In genomic region chr3:31664031-31664430, GRCh38 we compare ENCODE assay signal across 28 cellular contexts.
"Had no signal": no experiment of that assay in that cellular context is flagged by ENCODE, and none has a peak within 500 bp of the region (broad histone marks: within the 10 kb centered on the region; RNA-seq: fewer than 3 reads in every experiment).

No MANE protein-coding gene starts in this region.

- H3K4me1 ChIP-seq: colonic mucosa, esophagus muscularis mucosa, foreskin keratinocyte, gastrocnemius medialis, gastroesophageal sphincter had no signal

- DNase-seq: colonic mucosa; cortex of kidney; dermis blood vessel endothelial cell; dorsolateral prefrontal cortex; effector CD4-positive, alpha-beta T cell; effector CD8-positive, alpha-beta T cell; effector memory CD4-positive, alpha-beta T cell; effector memory CD8-positive, alpha-beta T cell; endodermal cell; erythroblast; esophagus squamous epithelium; foreskin fibroblast; foreskin keratinocyte; foreskin melanocyte; gastrocnemius medialis; glutamatergic neuron; head of caudate nucleus; heart left ventricle; heart right ventricle had no signal

- ATAC-seq: effector memory CD8-positive, alpha-beta T cell; esophagus mucosa; foreskin keratinocyte; gastrocnemius medialis; gastroesophageal sphincter; heart left ventricle; heart right ventricle had no signal

- H3K27me3 ChIP-seq: colonic mucosa, dorsolateral prefrontal cortex, esophagus muscularis mucosa, esophagus squamous epithelium, foreskin keratinocyte, gastrocnemius medialis, gastroesophageal sphincter, heart left ventricle, heart right ventricle had no signal

- H3K4me3 Mint-ChIP-seq: dendritic cell treated with granulocyte-macrophage colony-stimulating factor and Interleukin-4, amounts not matched to agents 40 ng/mL and 50 ng/mL, for 4 days; effector memory CD8-positive, alpha-beta T cell; endodermal cell had no signal

- H3K27ac ChIP-seq: colonic mucosa, dorsolateral prefrontal cortex, epithelial cell of prostate, esophagus muscularis mucosa, esophagus squamous epithelium, foreskin keratinocyte, gastrocnemius medialis, gastroesophageal sphincter, heart left ventricle, heart right ventricle had no signal

- FAIRE-seq: colon, endometrium, endothelial cell of umbilical vein, frontal cortex had no signal

- H3K27ac Mint-ChIP-seq: effector memory CD8-positive, alpha-beta T cell; endodermal cell had no signal

- H3K4me3 ChIP-seq: colonic mucosa, dorsolateral prefrontal cortex, esophagus muscularis mucosa, esophagus squamous epithelium, gastrocnemius medialis, gastroesophageal sphincter, heart left ventricle, heart right ventricle had no signal

- H3K36me3 ChIP-seq: colonic mucosa, gastrocnemius medialis had no signal

- H3K9me3 ChIP-seq: colonic mucosa, esophagus muscularis mucosa, esophagus squamous epithelium, gastrocnemius medialis, gastroesophageal sphincter, heart left ventricle, heart right ventricle had no signal

- H3K9me3 Mint-ChIP-seq: dendritic cell treated with granulocyte-macrophage colony-stimulating factor and Interleukin-4, amounts not matched to agents 40 ng/mL and 50 ng/mL, for 4 days; effector memory CD8-positive, alpha-beta T cell; endodermal cell had no signal
